Comparison of ENCODE assay signal across 18 cellular contexts in genomic region chr3:127370906-127371305, GRCh38.
"Had no signal": no experiment of that assay in that cellular context is flagged by ENCODE, and none has a peak within 500 bp of the region (broad histone marks: within the 10 kb centered on the region; RNA-seq: fewer than 3 reads in every experiment).

No MANE protein-coding gene starts in this region.

- DNase-seq: effector memory CD8-positive, alpha-beta T cell; esophagus squamous epithelium; foreskin fibroblast; glutamatergic neuron; left cardiac atrium; mesendoderm; naive thymus-derived CD4-positive, alpha-beta T cell; nephron progenitor cell; nucleus accumbens; small intestine; stimulated activated CD4-positive, alpha-beta T cell treated with anti-CD3 and anti-CD28 coated beads, Interleukin-2, amount 100 ng/mL, for 48 hours; stimulated activated naive CD4-positive, alpha-beta T cell treated with Interleukin-2 at 50 U/mL for 16 hours; trophoblast cell had no signal

- H3K36me3 ChIP-seq: esophagus squamous epithelium, gastroesophageal sphincter, ovary, right atrium auricular region had no signal

- H3K27me3 ChIP-seq: ovary, right atrium auricular region had no signal

- H3K27ac ChIP-seq: epithelial cell of prostate, esophagus squamous epithelium, gastroesophageal sphincter, ovary, right atrium auricular region had no signal

- H3K9me3 ChIP-seq: esophagus squamous epithelium, ovary, right atrium auricular region had no signal

- H3K4me1 ChIP-seq: esophagus squamous epithelium, gastroesophageal sphincter, right atrium auricular region had no signal

- H3K36me3 Mint-ChIP-seq: naive thymus-derived CD4-positive, alpha-beta T cell had no signal

- H3K4me3 Mint-ChIP-seq: dendritic cell treated with granulocyte-macrophage colony-stimulating factor and Interleukin-4, amounts not matched to agents 40 ng/mL and 50 ng/mL, for 4 days; effector memory CD8-positive, alpha-beta T cell; nephron progenitor cell had no signal

- H3K9me3 Mint-ChIP-seq: dendritic cell treated with granulocyte-macrophage colony-stimulating factor and Interleukin-4, amounts not matched to agents 40 ng/mL and 50 ng/mL, for 4 days; effector memory CD8-positive, alpha-beta T cell; nephron progenitor cell had no signal

- H3K27ac Mint-ChIP-seq: dendritic cell treated with granulocyte-macrophage colony-stimulating factor and Interleukin-4, amounts not matched to agents 40 ng/mL and 50 ng/mL, for 4 days; effector memory CD8-positive, alpha-beta T cell; naive thymus-derived CD4-positive, alpha-beta T cell; nephron progenitor cell had no signal

- H3K4me3 ChIP-seq: esophagus squamous epithelium, gastroesophageal sphincter, ovary, right atrium auricular region had no signal

- ATAC-seq: effector memory CD8-positive, alpha-beta T cell; gastroesophageal sphincter; left cardiac atrium; naive thymus-derived CD4-positive, alpha-beta T cell had no signal
